ENCODE assay signal across 23 cellular contexts in genomic region chrX:148979786-148980185, GRCh38.
"Had no signal": no experiment of that assay in that cellular context is flagged by ENCODE, and none has a peak within 500 bp of the region (broad histone marks: within the 10 kb centered on the region; RNA-seq: fewer than 3 reads in every experiment).

No MANE protein-coding gene starts in this region.

- H3K9me3 ChIP-seq: stomach, suprapubic skin, testis, thoracic aorta, thyroid gland, tibial artery, tibial nerve, transverse colon, upper lobe of left lung, upper lobe of right lung, uterus, vagina had no signal

- H3K4me1 ChIP-seq: stomach, suprapubic skin, testis, thyroid gland, tibial artery, tibial nerve, transverse colon, upper lobe of left lung, upper lobe of right lung, uterus, vagina had no signal

- H3K36me3 ChIP-seq: stomach, suprapubic skin, thoracic aorta, thyroid gland, tibial artery, tibial nerve, transverse colon, upper lobe of left lung, upper lobe of right lung, uterus, vagina had no signal

- DNase-seq: stimulated activated CD4-positive, alpha-beta T cell treated with anti-CD3 and anti-CD28 coated beads, Interleukin-2, amount 100 ng/mL, for 48 hours; stimulated activated CD4-positive, alpha-beta T cell treated with anti-CD3 and anti-CD28 coated beads, Interleukin-4, amount 100 ng/mL, for 1 hour; stimulated activated CD4-positive, alpha-beta T cell treated with anti-CD3 and anti-CD28 coated beads, Interleukin-4, amount 100 ng/mL, for 24 hours; stimulated activated CD4-positive, alpha-beta T cell treated with anti-CD3 and anti-CD28 coated beads, Interleukin-4, amount 100 ng/mL, for 4 hours; stimulated activated CD8-positive, alpha-beta memory T cell treated with anti-CD3 and anti-CD28 coated beads, Interleukin-4, amount 100 ng/mL, for 48 hours; stimulated activated naive B cell treated with anti-CD40 and anti-IgM and Interleukin-4, amounts not matched to agents 10 μg/mL and 1 μg/mL and 100 μg/mL, for 72 hours; stimulated activated naive CD4-positive, alpha-beta T cell; stimulated activated naive CD4-positive, alpha-beta T cell treated with Interleukin-2 at 50 U/mL for 16 hours; stimulated activated naive CD8-positive, alpha-beta T cell treated with anti-CD3 and anti-CD28 coated beads, Interleukin-15, amount 100 ng/mL, for 72 hours; stimulated activated naive CD8-positive, alpha-beta T cell treated with anti-CD3 and anti-CD28 coated beads, Interleukin-15, Interleukin-2, amounts not matched to agents 100 U/mL and 50 U/mL, for 24 hours; stomach; testis; thyroid gland; tibial artery; transverse colon; trophoblast cell; upper lobe of left lung; upper lobe of right lung; uterus had no signal

- H3K27ac ChIP-seq: stomach, suprapubic skin, testis, thoracic aorta, thyroid gland, tibial artery, tibial nerve, transverse colon, upper lobe of left lung, upper lobe of right lung, uterus, vagina had no signal

- H3K27me3 ChIP-seq: stomach, suprapubic skin, testis, thyroid gland, tibial artery, tibial nerve, transverse colon, upper lobe of left lung, upper lobe of right lung, uterus, vagina had no signal

- H3K4me3 ChIP-seq: stomach, suprapubic skin, testis, thoracic aorta, thyroid gland, tibial artery, tibial nerve, transverse colon, upper lobe of left lung, upper lobe of right lung, uterus, vagina had no signal
